1 cellular context compared by ENCODE assay signal in the genomic region with DNA sequence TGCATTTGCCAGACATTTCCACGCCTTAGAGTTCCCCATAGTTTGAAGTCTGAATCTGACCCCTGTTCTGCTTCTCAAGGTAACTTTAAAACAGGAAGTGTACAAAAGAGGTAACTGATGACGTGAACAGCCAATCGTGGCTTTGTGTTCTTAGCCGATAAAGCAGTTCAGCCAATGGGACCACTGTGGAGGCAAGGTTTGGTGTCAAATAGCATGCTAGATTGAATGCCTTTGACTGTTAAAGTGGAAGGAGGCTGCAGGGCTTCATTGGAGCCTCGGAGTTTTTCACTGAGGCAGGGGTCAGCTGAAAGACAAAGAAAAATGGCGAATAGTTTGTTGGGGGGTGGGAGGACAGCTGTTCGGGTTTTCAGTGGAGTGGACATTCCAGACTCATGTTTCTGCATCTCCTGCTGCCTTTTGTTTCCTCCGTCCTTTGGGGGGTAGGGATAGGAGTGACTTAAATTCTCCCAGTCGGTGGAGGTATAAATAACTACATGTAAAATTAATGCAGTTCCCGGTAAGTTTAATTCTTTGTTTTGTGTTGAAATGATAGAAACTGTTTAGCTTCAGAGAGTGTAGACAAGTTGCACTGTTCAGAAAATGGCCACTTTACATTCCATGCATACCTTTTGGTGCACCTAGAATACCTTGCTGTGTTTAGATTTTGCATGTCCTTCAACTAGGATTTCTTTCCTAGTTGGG.
A peak's percentile ranks its signal among the peaks of the same experiment; 100 is the strongest.
TF ChIP-seq lines count a peak whose summit lies in the region.

No MANE protein-coding gene starts in this region.

TF ChIP-seq in HepG2, 621 proteins besides CTCF, POLR2A, EP300 and RAD21 (continued from another document):
- TF ChIP-seq MED1 (CRISPR knock-in tag; IDR thresholded peaks at IDR 0.05) (peak; percentile 29; the same call in 1 of the 2 replicates), TGIF2 (CRISPR knock-in tag; IDR thresholded peaks at IDR 0.05) (0 out of 2 replicates have a peak, but pooled peaks have one; percentile 16), GFI1 (CRISPR knock-in tag; IDR thresholded peaks at IDR 0.05; ENCODE audit: borderline replicate concordance) (peak; percentile 45; the same call in 1 of the 2 replicates)
